8 cellular contexts compared by ENCODE assay signal in genomic region chr9:137301086-137301947, GRCh38. TPM values are rescaled to one million over a fixed set of nuclear protein-coding genes. Genes with fewer than 3 reads are reported as not detected.
A peak's percentile ranks its signal among the peaks of the same experiment; 100 is the strongest.
DNase-seq lines count a peak whose midpoint lies in the region; ATAC-seq and TF ChIP-seq lines count a peak whose summit lies in the region.

No MANE protein-coding gene starts in this region.

- peaks cover 7 to 15% (median 10%) of the 10 kb centered on the region in 3 donors for H3K27me3 Mint-ChIP-seq in immature natural killer cell (ENCODE audit: low read depth in 3 of 3)
- peaks cover 68% of the 10 kb centered on the region for H3K27me3 Mint-ChIP-seq in stimulated activated memory B cell treated with anti-CD40 and anti-IgM and Interleukin-4, amounts not matched to agents 10 μg/mL and 1 μg/mL and 100 μg/mL, for 72 hours

- peak overlapping the region; percentile 81 to 89 (median 84) for H3K4me3 Mint-ChIP-seq in immature natural killer cell
- H3K4me3 Mint-ChIP-seq in stimulated activated memory B cell treated with anti-CD40 and anti-IgM and Interleukin-4, amounts not matched to agents 10 μg/mL and 1 μg/mL and 100 μg/mL, for 72 hours: peak overlapping the region; percentile 61

- H2AFZ ChIP-seq in HCT116 (ENCODE audit: low read depth, low read length, poor library complexity, severe bottlenecking): no peak overlapping the region

- H3K36me3 Mint-ChIP-seq in immature natural killer cell: no peaks in the 10 kb centered on the region
- no peaks in the 10 kb centered on the region for H3K36me3 Mint-ChIP-seq in stimulated activated memory B cell treated with anti-CD40 and anti-IgM and Interleukin-4, amounts not matched to agents 10 μg/mL and 1 μg/mL and 100 μg/mL, for 72 hours

- TF ChIP-seq CTCF in HCT116 (IDR thresholded peaks at IDR 0.05 in 2 of 3, conservative IDR thresholded peaks at IDR 0.05 in 1 of 3; ENCODE audit: borderline replicate concordance in 1 of 3, insufficient read depth in 1 of 3, low read depth in 2 of 3, low read length in 2 of 3): peak in 1 of 3 experiments; percentile 21; a peak in 2 of 6 replicates

- peak overlapping the region; percentile 73 for H3K9ac ChIP-seq in HCT116 (ENCODE audit: low read length)

- H3K9me3 Mint-ChIP-seq in immature natural killer cell: no peaks in the 10 kb centered on the region
- H3K9me3 Mint-ChIP-seq in stimulated activated memory B cell treated with anti-CD40 and anti-IgM and Interleukin-4, amounts not matched to agents 10 μg/mL and 1 μg/mL and 100 μg/mL, for 72 hours: no peaks in the 10 kb centered on the region

- no peak for TF ChIP-seq POLR2A in HCT116 (IDR thresholded peaks at IDR 0.05; ENCODE audit: borderline replicate concordance, extremely low read depth, insufficient read depth, insufficient read length)

- CTCF ChIA-PET in HCT116 (lab: Charles Lee): interaction anchor here (0.9 to 2.1 kb wide), 14 partner anchors 9 to 251 kb away, joined by 3 to 16 read pairs (median 4); partner anchors contain the start of genes EXD3, MRPL41 and NOXA1

- DNase-seq in NCI-H82 (lab: John Stamatoyannopoulos, UW): peak; percentile 62
- no peak for DNase-seq in NCI-H82 treated with DMSO at 0.1 percent for 48 hours (lab: John Stamatoyannopoulos, UW; ENCODE audit: unreplicated experiment)
- DNase-seq in HCT116 (ENCODE audit: low read depth, low spot score): peak; percentile 29
- peak; percentile 23 for DNase-seq in NCI-H2227 treated with DMSO at 0.1 percent for 48 hours (lab: John Stamatoyannopoulos, UW)
- DNase-seq in astrocyte of the hippocampus (ENCODE audit: low read depth, low spot score): peak; percentile 71
- no peak for DNase-seq in immature natural killer cell
- DNase-seq in NAMALWA (ENCODE audit: low spot score): no peak

- no peaks in the 10 kb centered on the region for H3K36me3 ChIP-seq in HCT116 (ENCODE audit: control insufficient read depth in 1 of 2, insufficient read depth in 2 of 2, low read length in 2 of 2)

- peaks cover 11 to 16% of the 10 kb centered on the region in 2 donors for H3K4me1 Mint-ChIP-seq in immature natural killer cell
- H3K4me1 Mint-ChIP-seq in stimulated activated memory B cell treated with anti-CD40 and anti-IgM and Interleukin-4, amounts not matched to agents 10 μg/mL and 1 μg/mL and 100 μg/mL, for 72 hours: peaks cover 23% of the 10 kb centered on the region

- peak; percentile 50 for ATAC-seq in HCT116
- ATAC-seq in stimulated activated memory B cell treated with anti-CD40 and anti-IgM and Interleukin-4, amounts not matched to agents 10 μg/mL and 1 μg/mL and 100 μg/mL, for 72 hours: no peak

- peak overlapping the region; percentile 51 to 69 for H3K4me3 ChIP-seq in HCT116 (replicated peaks in 1 of 2; ENCODE audit: low read depth in 1 of 2, low read length in 2 of 2)

- H3K27ac Mint-ChIP-seq in immature natural killer cell: peak overlapping the region in 1 of 6 donors; percentile 51
- no peak overlapping the region for H3K27ac Mint-ChIP-seq in stimulated activated memory B cell treated with anti-CD40 and anti-IgM and Interleukin-4, amounts not matched to agents 10 μg/mL and 1 μg/mL and 100 μg/mL, for 72 hours

- no TSS peak for BruUV-seq in HCT116 (replicated peaks; lab: Mats Ljungman, UMichigan)

- RAD21 ChIA-PET in HCT116 (lab: Charles Lee; ENCODE audit: low non-redundant PET in 1 of 2, low total read pairs in 2 of 2, uncharacterized antibody in 2 of 2, unreplicated experiment in 2 of 2): interaction anchor here (0.7 to 0.9 kb wide), 2 partner anchors 14 to 78 kb away, joined by 3 read pairs; no protein-coding TSS in a partner anchor

- peaks cover 28 to 72% of the 10 kb centered on the region in 2 experiments for H3K4me1 ChIP-seq in HCT116 (ENCODE audit: control insufficient read depth in 1 of 2, insufficient read depth in 2 of 2, low read length in 2 of 2)

- H3K9me3 ChIP-seq in HCT116 (ENCODE audit: control insufficient read depth in 1 of 2, insufficient read depth in 1 of 2, low read depth in 1 of 2, low read length in 2 of 2): no peaks in the 10 kb centered on the region

- TF ChIP-seq RAD21 in HCT116 (IDR thresholded peaks at IDR 0.05; ENCODE audit: low read depth): no peak

- H3K9me2 ChIP-seq in HCT116 (ENCODE audit: insufficient read depth): no peaks in the 10 kb centered on the region

- H4K20me1 ChIP-seq in HCT116 (ENCODE audit: insufficient read depth): peaks cover 2% of the 10 kb centered on the region; the same call in 1 of the 2 replicates

- peaks cover 17% of the 10 kb centered on the region for H3K79me2 ChIP-seq in HCT116 (ENCODE audit: insufficient read depth, low read length)

- POLR2A ChIA-PET in HCT116 (lab: Charles Lee): interaction anchor here (1.0 to 2.1 kb wide), 6 partner anchors 10 to 111 kb away, joined by 3 to 24 read pairs (median 4); no protein-coding TSS in a partner anchor

- no peaks in the 10 kb centered on the region for H3K27me3 ChIP-seq in HCT116 (ENCODE audit: insufficient read depth, low read length)

- intact Hi-C loops in HCT116 (cut with micrococcal nuclease): loop anchor here (2.0 kb wide), 1 partner anchor 105 kb away; no protein-coding TSS in a partner anchor

- H3K4me2 ChIP-seq in HCT116 (ENCODE audit: low read length): peak overlapping the region; percentile 97

- peak overlapping the region; percentile 78 for H3K27ac ChIP-seq in HCT116 (ENCODE audit: low read depth, low read length)

TF ChIP-seq in HCT116, 20 proteins besides CTCF, POLR2A, EP300 and RAD21:
- TF ChIP-seq ZFX (IDR thresholded peaks at IDR 0.05) (peak; percentile 90), CEBPB (IDR thresholded peaks at IDR 0.05; ENCODE audit: low read depth) (no peak), TCF7L2 (IDR thresholded peaks at IDR 0.05; ENCODE audit: borderline replicate concordance, extremely low read depth, insufficient read depth, insufficient read length) (peak; percentile 89)

RNA-seq across cellular contexts. Expression of gene NRARP, which starts 0.8 kb away (rescaled TPM):
- total RNA-seq in HCT116 (2021; ENCODE audit: unreplicated experiment): 22.2 TPM
- 5.9 and 7.2 TPM in 2 replicates for polyA plus RNA-seq in HCT116 (2012)
- polyA plus RNA-seq in immature natural killer cell: under 1 TPM in 1 of 3 donors, not detected in 2; 0.14 TPM

RNA-seq across cellular contexts. Expression of gene TOR4A, which starts 23.8 kb away (rescaled TPM):
- total RNA-seq in HCT116 (2021; ENCODE audit: unreplicated experiment): 34.0 TPM
- 21.6 and 22.8 TPM in 2 replicates for polyA plus RNA-seq in HCT116 (2012)
- polyA plus RNA-seq in immature natural killer cell: 10 to 100 TPM in 1 of 3 donors, 1 to 10 TPM in 2; 4.9 to 13.9 (median 7.2) TPM

RNA-seq across cellular contexts. Expression of gene NELFB, which starts 46.2 kb away (rescaled TPM):
- total RNA-seq in HCT116 (2021; ENCODE audit: unreplicated experiment): 86.4 TPM
- polyA plus RNA-seq in HCT116 (2012): 85.5 and 92.1 TPM in 2 replicates
- polyA plus RNA-seq in immature natural killer cell: 10 to 100 TPM; 25.0 to 36.8 (median 34.6) TPM

RNA-seq across cellular contexts. Expression of gene STPG3, which starts 50.2 kb away (rescaled TPM):
- total RNA-seq in HCT116 (2021; ENCODE audit: unreplicated experiment): not detected
- 0.40 TPM in 2 replicates for polyA plus RNA-seq in HCT116 (2012)
- polyA plus RNA-seq in immature natural killer cell: not detected

Comparison
In these comparisons a context has a peak if more than half of its experiments do, and no peak if none do; other contexts are left out.
1. DNase-seq: peak in NCI-H82 (single experiment), HCT116 (single experiment), NCI-H2227 treated with DMSO at 0.1 percent for 48 hours (single experiment) and astrocyte of the hippocampus (single experiment); none in NCI-H82 treated with DMSO at 0.1 percent for 48 hours (single experiment), immature natural killer cell (0 of 3) and NAMALWA (single experiment).